Comparison of ENCODE assay signal across 22 cellular contexts in the genomic region with DNA sequence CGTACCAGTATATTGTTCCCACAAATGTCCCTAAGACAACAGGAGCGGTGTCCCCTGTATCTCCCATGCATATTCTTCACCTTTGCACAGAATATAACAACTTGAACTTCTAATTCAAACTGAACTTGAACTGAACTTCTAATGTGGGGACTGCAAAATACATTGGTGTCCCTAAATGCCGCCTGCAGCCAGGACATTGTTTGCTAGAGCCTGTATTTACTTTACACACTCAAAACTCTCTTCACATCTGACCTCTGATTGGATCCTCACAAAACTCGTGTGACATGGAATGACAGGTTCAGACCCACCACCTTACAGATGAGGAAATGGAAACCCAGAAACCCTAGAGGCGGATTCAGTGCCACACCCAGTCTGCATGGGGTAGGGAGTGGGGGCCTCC. TPM values are rescaled to one million over a fixed set of nuclear protein-coding genes. Genes with fewer than 3 reads are reported as not detected.
DNase-seq lines count a peak whose midpoint lies in the region; ATAC-seq and TF ChIP-seq lines count a peak whose summit lies in the region.
"Had no signal": no experiment of that assay in that cellular context is flagged by ENCODE, and none has a peak within 500 bp of the region (broad histone marks: within the 10 kb centered on the region; RNA-seq: fewer than 3 reads in every experiment).

No MANE protein-coding gene starts in this region.

- H3K9me3 ChIP-seq in esophagus squamous epithelium = no peaks in the 10 kb centered on the region
- no peaks in the 10 kb centered on the region for H3K9me3 ChIP-seq in naive thymus-derived CD4-positive, alpha-beta T cell (ENCODE audit: control insufficient read depth in 2 of 3, low read length in 3 of 3)
- H3K9me3 ChIP-seq in smooth muscle cell (replicated peaks; ENCODE audit: low read depth) = no peaks in the 10 kb centered on the region
- H3K9me3 ChIP-seq: SJSA1, upper lobe of left lung had no signal

- POLR2A ChIA-PET in naive thymus-derived CD4-positive, alpha-beta T cell (lab: Charles Lee) = no interaction called here

- H3K4me3 Mint-ChIP-seq in activated naive CD8-positive, alpha-beta T cell = no peak overlapping the region
- H3K4me3 Mint-ChIP-seq in activated naive CD8-positive, alpha-beta T cell treated with anti-CD3 and anti-CD28 coated beads, Interleukin-2, amount 50 U/mL, for 24 hours = no peak overlapping the region
- H3K4me3 Mint-ChIP-seq in naive thymus-derived CD4-positive, alpha-beta T cell = no peak overlapping the region
- H3K4me3 Mint-ChIP-seq in type B pancreatic cell = no peak overlapping the region
- H3K4me3 Mint-ChIP-seq: activated T-cell treated with anti-CD3 and anti-CD28 coated beads, Interleukin-2, amount 50 U/mL, for 24 hours; memory B cell; nephron progenitor cell had no signal

- no peaks in the 10 kb centered on the region for H3K9me3 Mint-ChIP-seq in activated naive CD8-positive, alpha-beta T cell (ENCODE audit: low read depth)
- H3K9me3 Mint-ChIP-seq in activated naive CD8-positive, alpha-beta T cell treated with anti-CD3 and anti-CD28 coated beads, Interleukin-2, amount 50 U/mL, for 24 hours = no peaks in the 10 kb centered on the region
- no peaks in the 10 kb centered on the region for H3K9me3 Mint-ChIP-seq in naive thymus-derived CD4-positive, alpha-beta T cell
- H3K9me3 Mint-ChIP-seq in type B pancreatic cell = no peaks in the 10 kb centered on the region
- H3K9me3 Mint-ChIP-seq: activated T-cell treated with anti-CD3 and anti-CD28 coated beads, Interleukin-2, amount 50 U/mL, for 24 hours; memory B cell; nephron progenitor cell had no signal

- H3K27me3 ChIP-seq in esophagus squamous epithelium (no peaks in the 10 kb centered on the region), smooth muscle cell (ENCODE audit: low read depth) (no peaks in the 10 kb centered on the region)
- no peaks in the 10 kb centered on the region for H3K27me3 ChIP-seq in naive thymus-derived CD4-positive, alpha-beta T cell (ENCODE audit: control insufficient read depth in 2 of 2, insufficient read depth in 2 of 2, low read length in 2 of 2)
- H3K27me3 ChIP-seq: SJSA1, upper lobe of left lung had no signal

- no peak overlapping the region for H3K9ac ChIP-seq in smooth muscle cell (ENCODE audit: low read depth)
- H3K9ac ChIP-seq: parathyroid adenoma had no signal

- peaks cover 27 to 90% (median 77%) of the 10 kb centered on the region in 3 donors for H3K4me1 ChIP-seq in esophagus squamous epithelium
- H3K4me1 ChIP-seq in naive thymus-derived CD4-positive, alpha-beta T cell (ENCODE audit: control insufficient read depth in 2 of 2, insufficient read depth in 2 of 2, low read length in 2 of 2) = peaks cover 36 to 37% of the 10 kb centered on the region in 2 donors
- peaks cover 8% of the 10 kb centered on the region for H3K4me1 ChIP-seq in smooth muscle cell (ENCODE audit: low read depth)

- TF ChIP-seq CTCF in esophagus squamous epithelium (IDR thresholded peaks at IDR 0.05) (no peak), type B pancreatic cell (conservative IDR thresholded peaks at IDR 0.05) (no peak), smooth muscle cell (IDR thresholded peaks at IDR 0.05; ENCODE audit: borderline replicate concordance, insufficient read depth, poor library complexity, severe bottlenecking) (no peak)

- no peaks in the 10 kb centered on the region for H3K79me2 ChIP-seq in smooth muscle cell (ENCODE audit: low read depth)

- 73 to 77% methylated on average over 4 to 5 of the region's 5 CpGs for WGBS in esophagus squamous epithelium, 2 donors
- WGBS in smooth muscle cell (ENCODE audit: low lambda C conversion rate) = 90% methylated on average over 5 of the region's 5 CpGs

- no peak for TF ChIP-seq POLR2A in esophagus squamous epithelium (IDR thresholded peaks at IDR 0.05)

- H3K36me3 Mint-ChIP-seq in activated naive CD8-positive, alpha-beta T cell = no peaks in the 10 kb centered on the region
- no peaks in the 10 kb centered on the region for H3K36me3 Mint-ChIP-seq in activated naive CD8-positive, alpha-beta T cell treated with anti-CD3 and anti-CD28 coated beads, Interleukin-2, amount 50 U/mL, for 24 hours (ENCODE audit: low read depth)
- H3K36me3 Mint-ChIP-seq in naive thymus-derived CD4-positive, alpha-beta T cell = peaks cover 0 to 5% (median 4%) of the 10 kb centered on the region in 5 donors
- H3K36me3 Mint-ChIP-seq in type B pancreatic cell = no peaks in the 10 kb centered on the region

- H3K36me3 ChIP-seq in esophagus squamous epithelium = peaks cover 0 to 5% (median 2%) of the 10 kb centered on the region in 3 donors
- peaks cover 0 to 5% (median 0%) of the 10 kb centered on the region in 3 experiments for H3K36me3 ChIP-seq in naive thymus-derived CD4-positive, alpha-beta T cell (ENCODE audit: control insufficient read depth in 2 of 3, insufficient read depth in 3 of 3, low read length in 3 of 3)
- no peaks in the 10 kb centered on the region for H3K36me3 ChIP-seq in smooth muscle cell (ENCODE audit: low read depth)

- intact Hi-C loops in esophagus squamous epithelium (cut with DNase I) = no loop called here
- intact Hi-C loops in naive thymus-derived CD4-positive, alpha-beta T cell (cut with micrococcal nuclease) = loop anchor here (5.0 kb wide), 2 partner anchors 462 to 1367 kb away; a partner anchor contains a TSS

- H3K4me3 ChIP-seq in esophagus squamous epithelium (no peak overlapping the region), smooth muscle cell (no peak overlapping the region)
- H3K4me3 ChIP-seq in naive thymus-derived CD4-positive, alpha-beta T cell (ENCODE audit: low read length) = no peak overlapping the region
- H3K4me3 ChIP-seq: SJSA1, upper lobe of left lung had no signal

- no peak overlapping the region for H2AFZ ChIP-seq in smooth muscle cell (ENCODE audit: low read depth)
- H2AFZ ChIP-seq: parathyroid adenoma had no signal

- DNase-seq in activated naive CD8-positive, alpha-beta T cell treated with anti-CD3 and anti-CD28 coated beads, Interleukin-2, amount 50 U/mL, for 24 hours = no peak
- DNase-seq in esophagus squamous epithelium (lab: John Stamatoyannopoulos, UW) = no peak
- no peak for DNase-seq in naive thymus-derived CD4-positive, alpha-beta T cell
- DNase-seq in type B pancreatic cell (ENCODE audit: extremely low spot score, unreplicated experiment) = no peak
- DNase-seq in UCSD-AML1 (lab: John Stamatoyannopoulos, UW; ENCODE audit: unreplicated experiment) = no peak
- no peak for DNase-seq in NCI-H446 (lab: John Stamatoyannopoulos, UW)
- DNase-seq in smooth muscle cell (lab: John Stamatoyannopoulos, UW; ENCODE audit: unreplicated experiment) = no peak
- DNase-seq: 8988T; activated CD4-positive, alpha-beta T cell treated with anti-CD3 and anti-CD28 coated beads for 4 hours; activated naive CD4-positive, alpha-beta T cell; activated T-cell treated with anti-CD3 and anti-CD28 coated beads, Interleukin-2, amount 50 U/mL, for 24 hours; H7; kidney glomerular epithelial cell; MV-4-11; NCI-H524 treated with DMSO at 0.1 percent for 48 hours; nephron progenitor cell; upper lobe of left lung had no signal

- ATAC-seq in activated naive CD8-positive, alpha-beta T cell treated with anti-CD3 and anti-CD28 coated beads, Interleukin-2, amount 50 U/mL, for 24 hours = no peak
- no peak for ATAC-seq in naive thymus-derived CD4-positive, alpha-beta T cell
- ATAC-seq: right cardiac atrium had no signal

- no peaks in the 10 kb centered on the region for H4K20me1 ChIP-seq in smooth muscle cell (ENCODE audit: low read depth)

- H3K4me1 Mint-ChIP-seq in activated naive CD8-positive, alpha-beta T cell (ENCODE audit: low read depth) = peaks cover 61% of the 10 kb centered on the region
- H3K4me1 Mint-ChIP-seq in activated naive CD8-positive, alpha-beta T cell treated with anti-CD3 and anti-CD28 coated beads, Interleukin-2, amount 50 U/mL, for 24 hours = peaks cover 44% of the 10 kb centered on the region
- H3K4me1 Mint-ChIP-seq in naive thymus-derived CD4-positive, alpha-beta T cell = peaks cover 30 to 60% (median 46%) of the 10 kb centered on the region in 7 donors
- H3K4me1 Mint-ChIP-seq in type B pancreatic cell (ENCODE audit: unreplicated experiment) = peaks cover 43% of the 10 kb centered on the region

- peak overlapping the region in 3 of 4 donors; percentile 53 to 96 (median 95) for H3K27ac ChIP-seq in esophagus squamous epithelium
- H3K27ac ChIP-seq in naive thymus-derived CD4-positive, alpha-beta T cell (ENCODE audit: low read depth, low read length) = no peak overlapping the region
- no peak overlapping the region for H3K27ac ChIP-seq in smooth muscle cell (ENCODE audit: low read depth)
- H3K27ac ChIP-seq: SJSA1 had no signal

- H3K4me2 ChIP-seq in smooth muscle cell = no peak overlapping the region

- H3K27ac Mint-ChIP-seq in activated naive CD8-positive, alpha-beta T cell = peak overlapping the region; percentile 54
- H3K27ac Mint-ChIP-seq in activated naive CD8-positive, alpha-beta T cell treated with anti-CD3 and anti-CD28 coated beads, Interleukin-2, amount 50 U/mL, for 24 hours = no peak overlapping the region
- peak overlapping the region in 7 of 9 donors; percentile 7 to 86 (median 48) for H3K27ac Mint-ChIP-seq in naive thymus-derived CD4-positive, alpha-beta T cell
- H3K27ac Mint-ChIP-seq in type B pancreatic cell = peak overlapping the region; percentile 10
- H3K27ac Mint-ChIP-seq: activated T-cell treated with anti-CD3 and anti-CD28 coated beads, Interleukin-2, amount 50 U/mL, for 24 hours; memory B cell; nephron progenitor cell had no signal

- peaks cover 5% of the 10 kb centered on the region for H3F3A ChIP-seq in smooth muscle cell (ENCODE audit: low read depth)

- no peaks in the 10 kb centered on the region for H3K27me3 Mint-ChIP-seq in activated naive CD8-positive, alpha-beta T cell
- H3K27me3 Mint-ChIP-seq in activated naive CD8-positive, alpha-beta T cell treated with anti-CD3 and anti-CD28 coated beads, Interleukin-2, amount 50 U/mL, for 24 hours = no peaks in the 10 kb centered on the region
- no peaks in the 10 kb centered on the region for H3K27me3 Mint-ChIP-seq in naive thymus-derived CD4-positive, alpha-beta T cell
- H3K27me3 Mint-ChIP-seq in type B pancreatic cell = peaks cover 4% of the 10 kb centered on the region
- H3K27me3 Mint-ChIP-seq: activated T-cell treated with anti-CD3 and anti-CD28 coated beads, Interleukin-2, amount 50 U/mL, for 24 hours; memory B cell had no signal

- CTCF ChIA-PET in naive thymus-derived CD4-positive, alpha-beta T cell (lab: Charles Lee) = interaction anchor here (1.4 kb wide), 1 partner anchor 10 kb away, joined by 4 read pairs; no protein-coding TSS in a partner anchor

RNA-seq across cellular contexts. Expression of a gene that starts 6.4 kb away (rescaled TPM):
- 10 to 100 TPM; 14.7 to 56.1 (median 27.6) TPM for total RNA-seq in esophagus squamous epithelium
- 10 to 100 TPM; 17.2 to 52.7 (median 20.5) TPM for total RNA-seq in naive thymus-derived CD4-positive, alpha-beta T cell
- 1 to 10 TPM; 2.3 to 3.5 TPM for polyA plus RNA-seq in naive thymus-derived CD4-positive, alpha-beta T cell
- 36.1 and 44.1 TPM in 2 replicates for total RNA-seq in type B pancreatic cell (ENCODE audit: low replicate concordance)
- 1.7 and 1.9 TPM in 2 replicates for total RNA-seq in smooth muscle cell
- polyA plus RNA-seq in smooth muscle cell = 0.24 and 0.98 TPM in 2 replicates

Comparison
In these comparisons a context has a peak if more than half of its experiments do, and no peak if none do; other contexts are left out.
1. H3K27ac ChIP-seq: peak in esophagus squamous epithelium (3 of 4); none in naive thymus-derived CD4-positive, alpha-beta T cell (single experiment) and smooth muscle cell (single experiment).